1 cellular context compared by ENCODE assay signal in the genomic region with DNA sequence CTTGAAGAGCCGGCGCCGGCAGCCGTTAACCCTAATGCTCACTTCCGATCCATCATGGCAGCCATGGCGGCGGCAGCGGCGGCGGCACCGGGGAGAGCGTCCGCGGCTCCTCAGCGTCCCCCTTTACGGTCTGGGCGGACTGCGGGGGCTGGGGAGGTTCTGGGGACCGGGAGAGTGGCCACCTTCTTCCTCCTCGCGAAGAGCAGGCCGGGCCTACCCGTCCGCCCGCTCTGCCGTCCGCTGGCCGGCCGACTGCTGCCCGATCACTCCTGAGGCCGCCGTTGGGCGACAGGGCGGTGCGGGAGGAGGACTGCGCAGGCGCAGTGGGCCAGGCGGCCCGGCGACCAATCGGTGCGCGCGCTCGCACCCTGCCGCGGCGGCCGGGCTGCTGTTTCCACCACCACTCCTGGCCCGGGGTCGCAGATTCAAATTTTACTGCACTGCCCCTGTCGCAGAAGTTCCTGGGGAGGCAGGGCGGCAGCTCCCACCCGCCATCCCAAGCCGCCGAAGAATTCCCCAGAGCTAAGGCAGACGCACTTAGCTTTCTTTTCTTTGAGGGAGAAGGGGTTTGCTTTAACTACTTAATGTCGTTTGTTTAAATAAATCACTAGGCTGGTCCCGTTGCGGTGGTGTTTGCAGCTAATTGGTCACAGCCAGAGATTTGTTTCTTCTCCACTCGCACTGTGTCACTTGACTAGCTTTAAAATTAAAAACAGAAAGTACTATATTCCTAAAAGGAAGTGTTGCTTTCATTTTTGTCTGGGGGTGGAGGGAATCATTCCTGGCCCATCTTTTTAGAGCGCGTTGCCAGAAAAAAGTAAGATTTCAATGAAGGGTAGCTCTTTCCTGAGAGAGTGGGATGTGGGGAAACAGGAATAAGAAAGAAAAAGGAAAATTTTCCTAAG.
TF ChIP-seq lines count a peak whose summit lies in the region.

A gene (minus strand): TSS at position 290 of the 905 bp plus-strand sequence. CDS start 452 bp downstream, outside the sequence.

TF ChIP-seq in HepG2, 621 proteins besides CTCF, POLR2A, EP300 and RAD21 (continued from another document and continues in another):
- TF ChIP-seq, protein P1, sequence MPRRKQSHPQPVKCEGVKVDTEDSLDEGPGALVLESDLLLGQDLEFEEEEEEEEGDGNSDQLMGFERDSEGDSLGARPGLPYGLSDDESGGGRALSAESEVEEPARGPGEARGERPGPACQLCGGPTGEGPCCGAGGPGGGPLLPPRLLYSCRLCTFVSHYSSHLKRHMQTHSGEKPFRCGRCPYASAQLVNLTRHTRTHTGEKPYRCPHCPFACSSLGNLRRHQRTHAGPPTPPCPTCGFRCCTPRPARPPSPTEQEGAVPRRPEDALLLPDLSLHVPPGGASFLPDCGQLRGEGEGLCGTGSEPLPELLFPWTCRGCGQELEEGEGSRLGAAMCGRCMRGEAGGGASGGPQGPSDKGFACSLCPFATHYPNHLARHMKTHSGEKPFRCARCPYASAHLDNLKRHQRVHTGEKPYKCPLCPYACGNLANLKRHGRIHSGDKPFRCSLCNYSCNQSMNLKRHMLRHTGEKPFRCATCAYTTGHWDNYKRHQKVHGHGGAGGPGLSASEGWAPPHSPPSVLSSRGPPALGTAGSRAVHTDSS (CRISPR knock-in tag; conservative IDR thresholded peaks at IDR 0.05): no peak
- TF ChIP-seq ZNF878 (CRISPR knock-in tag; IDR thresholded peaks at IDR 0.05) (peak; percentile 87), ZNF383 (CRISPR knock-in tag; IDR thresholded peaks at IDR 0.05; ENCODE audit: borderline replicate concordance) (no peak), HDAC2 (CRISPR knock-in tag; IDR thresholded peaks at IDR 0.05) (peak; percentile 27; the same call in 1 of the 2 replicates), ZNF441 (CRISPR knock-in tag; IDR thresholded peaks at IDR 0.05; ENCODE audit: borderline replicate concordance) (no peak), POLR2AphosphoS5 (IDR thresholded peaks at IDR 0.05; ENCODE audit: low read depth, low read length) (peak; percentile 95), YEATS2 (CRISPR knock-in tag; IDR thresholded peaks at IDR 0.05; ENCODE audit: borderline replicate concordance) (no peak), ZNF746 (CRISPR knock-in tag; IDR thresholded peaks at IDR 0.05) (no peak; the same call in 1 of the 2 replicates), REXO4 (CRISPR knock-in tag; IDR thresholded peaks at IDR 0.05; ENCODE audit: borderline replicate concordance) (no peak), ZNF563 (CRISPR knock-in tag; IDR thresholded peaks at IDR 0.05) (0 out of 2 replicates have a peak, but pooled peaks have one; percentile 21), ZNF530 (CRISPR knock-in tag; IDR thresholded peaks at IDR 0.05; ENCODE audit: low read depth) (0 out of 2 replicates have a peak, but pooled peaks have one; percentile 60), ZNF205 (CRISPR knock-in tag; IDR thresholded peaks at IDR 0.05) (no peak; the same call in none of the 2 replicates), CREB1 (IDR thresholded peaks at IDR 0.05) (no peak), CREB1 (CRISPR knock-in tag; IDR thresholded peaks at IDR 0.05) (no peak), CHCHD3 (CRISPR knock-in tag; IDR thresholded peaks at IDR 0.05) (0 out of 2 replicates have a peak, but pooled peaks have one; percentile 40), PRPF4 (IDR thresholded peaks at IDR 0.05; ENCODE audit: low read depth, low read length, poor library complexity, severe bottlenecking) (no peak), SAFB2 (CRISPR knock-in tag; IDR thresholded peaks at IDR 0.05; ENCODE audit: borderline replicate concordance, low read depth) (peak; percentile 36; the same call in 1 of the 2 replicates), SSRP1 (CRISPR knock-in tag; IDR thresholded peaks at IDR 0.05) (no peak), ZNF598 (CRISPR knock-in tag; IDR thresholded peaks at IDR 0.05; ENCODE audit: borderline replicate concordance) (no peak; the same call in 1 of the 2 replicates), EHMT2 (IDR thresholded peaks at IDR 0.05; ENCODE audit: borderline replicate concordance, low read depth, low read length) (no peak), MED13 (CRISPR knock-in tag; IDR thresholded peaks at IDR 0.05) (no peak), FOXA3 (CRISPR knock-in tag; IDR thresholded peaks at IDR 0.05) (0 out of 2 replicates have a peak, but pooled peaks have one; percentile 11), MAFF (IDR thresholded peaks at IDR 0.05; ENCODE audit: low read depth, low read length) (no peak), ZBTB20 (CRISPR knock-in tag; IDR thresholded peaks at IDR 0.05; ENCODE audit: borderline replicate concordance, low read depth) (no peak; the same call in 1 of the 2 replicates)
- TF ChIP-seq, protein P2, sequence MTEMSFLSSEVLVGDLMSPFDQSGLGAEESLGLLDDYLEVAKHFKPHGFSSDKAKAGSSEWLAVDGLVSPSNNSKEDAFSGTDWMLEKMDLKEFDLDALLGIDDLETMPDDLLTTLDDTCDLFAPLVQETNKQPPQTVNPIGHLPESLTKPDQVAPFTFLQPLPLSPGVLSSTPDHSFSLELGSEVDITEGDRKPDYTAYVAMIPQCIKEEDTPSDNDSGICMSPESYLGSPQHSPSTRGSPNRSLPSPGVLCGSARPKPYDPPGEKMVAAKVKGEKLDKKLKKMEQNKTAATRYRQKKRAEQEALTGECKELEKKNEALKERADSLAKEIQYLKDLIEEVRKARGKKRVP (CRISPR knock-in tag; IDR thresholded peaks at IDR 0.05): no peak
- TF ChIP-seq, protein P3, sequence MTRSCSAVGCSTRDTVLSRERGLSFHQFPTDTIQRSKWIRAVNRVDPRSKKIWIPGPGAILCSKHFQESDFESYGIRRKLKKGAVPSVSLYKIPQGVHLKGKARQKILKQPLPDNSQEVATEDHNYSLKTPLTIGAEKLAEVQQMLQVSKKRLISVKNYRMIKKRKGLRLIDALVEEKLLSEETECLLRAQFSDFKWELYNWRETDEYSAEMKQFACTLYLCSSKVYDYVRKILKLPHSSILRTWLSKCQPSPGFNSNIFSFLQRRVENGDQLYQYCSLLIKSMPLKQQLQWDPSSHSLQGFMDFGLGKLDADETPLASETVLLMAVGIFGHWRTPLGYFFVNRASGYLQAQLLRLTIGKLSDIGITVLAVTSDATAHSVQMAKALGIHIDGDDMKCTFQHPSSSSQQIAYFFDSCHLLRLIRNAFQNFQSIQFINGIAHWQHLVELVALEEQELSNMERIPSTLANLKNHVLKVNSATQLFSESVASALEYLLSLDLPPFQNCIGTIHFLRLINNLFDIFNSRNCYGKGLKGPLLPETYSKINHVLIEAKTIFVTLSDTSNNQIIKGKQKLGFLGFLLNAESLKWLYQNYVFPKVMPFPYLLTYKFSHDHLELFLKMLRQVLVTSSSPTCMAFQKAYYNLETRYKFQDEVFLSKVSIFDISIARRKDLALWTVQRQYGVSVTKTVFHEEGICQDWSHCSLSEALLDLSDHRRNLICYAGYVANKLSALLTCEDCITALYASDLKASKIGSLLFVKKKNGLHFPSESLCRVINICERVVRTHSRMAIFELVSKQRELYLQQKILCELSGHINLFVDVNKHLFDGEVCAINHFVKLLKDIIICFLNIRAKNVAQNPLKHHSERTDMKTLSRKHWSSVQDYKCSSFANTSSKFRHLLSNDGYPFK (CRISPR knock-in tag; IDR thresholded peaks at IDR 0.05; ENCODE audit: borderline replicate concordance): peak; percentile 56; the same call in 1 of the 2 replicates
- TF ChIP-seq, protein P4, sequence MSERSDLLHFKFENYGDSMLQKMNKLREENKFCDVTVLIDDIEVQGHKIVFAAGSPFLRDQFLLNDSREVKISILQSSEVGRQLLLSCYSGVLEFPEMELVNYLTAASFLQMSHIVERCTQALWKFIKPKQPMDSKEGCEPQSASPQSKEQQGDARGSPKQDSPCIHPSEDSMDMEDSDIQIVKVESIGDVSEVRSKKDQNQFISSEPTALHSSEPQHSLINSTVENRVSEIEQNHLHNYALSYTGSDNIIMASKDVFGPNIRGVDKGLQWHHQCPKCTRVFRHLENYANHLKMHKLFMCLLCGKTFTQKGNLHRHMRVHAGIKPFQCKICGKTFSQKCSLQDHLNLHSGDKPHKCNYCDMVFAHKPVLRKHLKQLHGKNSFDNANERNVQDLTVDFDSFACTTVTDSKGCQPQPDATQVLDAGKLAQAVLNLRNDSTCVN (CRISPR knock-in tag; IDR thresholded peaks at IDR 0.05; ENCODE audit: borderline replicate concordance): 0 out of 2 replicates have a peak, but pooled peaks have one; percentile 64
- TF ChIP-seq, protein P5, sequence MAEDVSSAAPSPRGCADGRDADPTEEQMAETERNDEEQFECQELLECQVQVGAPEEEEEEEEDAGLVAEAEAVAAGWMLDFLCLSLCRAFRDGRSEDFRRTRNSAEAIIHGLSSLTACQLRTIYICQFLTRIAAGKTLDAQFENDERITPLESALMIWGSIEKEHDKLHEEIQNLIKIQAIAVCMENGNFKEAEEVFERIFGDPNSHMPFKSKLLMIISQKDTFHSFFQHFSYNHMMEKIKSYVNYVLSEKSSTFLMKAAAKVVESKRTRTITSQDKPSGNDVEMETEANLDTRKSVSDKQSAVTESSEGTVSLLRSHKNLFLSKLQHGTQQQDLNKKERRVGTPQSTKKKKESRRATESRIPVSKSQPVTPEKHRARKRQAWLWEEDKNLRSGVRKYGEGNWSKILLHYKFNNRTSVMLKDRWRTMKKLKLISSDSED (CRISPR knock-in tag; IDR thresholded peaks at IDR 0.05): no peak
- TF ChIP-seq, protein P6, sequence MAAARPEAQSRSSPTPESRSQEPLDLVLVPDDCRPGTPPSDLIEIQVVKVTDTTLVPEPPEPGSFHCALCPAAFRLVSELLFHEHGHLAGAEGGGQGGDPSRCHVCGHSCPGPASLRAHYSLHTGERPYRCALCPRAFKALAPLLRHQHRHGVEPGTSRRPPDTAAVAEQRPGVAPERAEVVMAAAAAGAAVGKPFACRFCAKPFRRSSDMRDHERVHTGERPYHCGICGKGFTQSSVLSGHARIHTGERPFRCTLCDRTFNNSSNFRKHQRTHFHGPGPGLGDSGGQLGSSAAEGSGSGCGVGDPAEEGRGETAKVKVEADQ (CRISPR knock-in tag; IDR thresholded peaks at IDR 0.05; ENCODE audit: borderline replicate concordance): peak; percentile 44; the same call in 1 of the 2 replicates
- TF ChIP-seq, protein P7, sequence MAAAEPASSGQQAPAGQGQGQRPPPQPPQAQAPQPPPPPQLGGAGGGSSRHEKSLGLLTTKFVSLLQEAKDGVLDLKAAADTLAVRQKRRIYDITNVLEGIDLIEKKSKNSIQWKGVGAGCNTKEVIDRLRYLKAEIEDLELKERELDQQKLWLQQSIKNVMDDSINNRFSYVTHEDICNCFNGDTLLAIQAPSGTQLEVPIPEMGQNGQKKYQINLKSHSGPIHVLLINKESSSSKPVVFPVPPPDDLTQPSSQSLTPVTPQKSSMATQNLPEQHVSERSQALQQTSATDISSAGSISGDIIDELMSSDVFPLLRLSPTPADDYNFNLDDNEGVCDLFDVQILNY (CRISPR knock-in tag; conservative IDR thresholded peaks at IDR 0.05): no peak; the same call in 1 of the 2 replicates
- TF ChIP-seq, protein P8, sequence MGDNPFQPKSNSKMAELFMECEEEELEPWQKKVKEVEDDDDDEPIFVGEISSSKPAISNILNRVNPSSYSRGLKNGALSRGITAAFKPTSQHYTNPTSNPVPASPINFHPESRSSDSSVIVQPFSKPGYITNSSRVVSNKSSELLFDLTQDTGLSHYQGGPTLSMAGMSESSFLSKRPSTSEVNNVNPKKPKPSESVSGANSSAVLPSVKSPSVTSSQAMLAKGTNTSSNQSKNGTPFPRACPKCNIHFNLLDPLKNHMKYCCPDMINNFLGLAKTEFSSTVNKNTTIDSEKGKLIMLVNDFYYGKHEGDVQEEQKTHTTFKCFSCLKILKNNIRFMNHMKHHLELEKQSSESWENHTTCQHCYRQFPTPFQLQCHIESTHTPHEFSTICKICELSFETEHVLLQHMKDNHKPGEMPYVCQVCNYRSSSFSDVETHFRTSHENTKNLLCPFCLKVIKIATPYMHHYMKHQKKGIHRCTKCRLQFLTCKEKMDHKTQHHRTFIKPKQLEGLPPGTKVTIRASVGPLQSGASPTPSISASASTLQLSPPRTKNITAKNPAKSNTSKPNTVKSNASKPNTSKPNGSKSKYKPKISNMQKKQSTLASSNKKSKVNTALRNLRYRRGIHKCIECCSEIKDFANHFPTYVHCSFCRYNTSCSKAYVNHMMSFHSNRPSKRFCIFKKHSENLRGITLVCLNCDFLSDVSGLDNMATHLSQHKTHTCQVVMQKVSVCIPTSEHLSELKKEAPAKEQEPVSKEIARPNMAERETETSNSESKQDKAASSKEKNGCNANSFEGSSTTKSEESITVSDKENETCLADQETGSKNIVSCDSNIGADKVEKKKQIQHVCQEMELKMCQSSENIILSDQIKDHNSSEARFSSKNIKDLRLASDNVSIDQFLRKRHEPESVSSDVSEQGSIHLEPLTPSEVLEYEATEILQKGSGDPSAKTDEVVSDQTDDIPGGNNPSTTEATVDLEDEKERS (CRISPR knock-in tag; IDR thresholded peaks at IDR 0.05): peak; percentile 33; the same call in 1 of the 2 replicates
- TF ChIP-seq, protein P9, sequence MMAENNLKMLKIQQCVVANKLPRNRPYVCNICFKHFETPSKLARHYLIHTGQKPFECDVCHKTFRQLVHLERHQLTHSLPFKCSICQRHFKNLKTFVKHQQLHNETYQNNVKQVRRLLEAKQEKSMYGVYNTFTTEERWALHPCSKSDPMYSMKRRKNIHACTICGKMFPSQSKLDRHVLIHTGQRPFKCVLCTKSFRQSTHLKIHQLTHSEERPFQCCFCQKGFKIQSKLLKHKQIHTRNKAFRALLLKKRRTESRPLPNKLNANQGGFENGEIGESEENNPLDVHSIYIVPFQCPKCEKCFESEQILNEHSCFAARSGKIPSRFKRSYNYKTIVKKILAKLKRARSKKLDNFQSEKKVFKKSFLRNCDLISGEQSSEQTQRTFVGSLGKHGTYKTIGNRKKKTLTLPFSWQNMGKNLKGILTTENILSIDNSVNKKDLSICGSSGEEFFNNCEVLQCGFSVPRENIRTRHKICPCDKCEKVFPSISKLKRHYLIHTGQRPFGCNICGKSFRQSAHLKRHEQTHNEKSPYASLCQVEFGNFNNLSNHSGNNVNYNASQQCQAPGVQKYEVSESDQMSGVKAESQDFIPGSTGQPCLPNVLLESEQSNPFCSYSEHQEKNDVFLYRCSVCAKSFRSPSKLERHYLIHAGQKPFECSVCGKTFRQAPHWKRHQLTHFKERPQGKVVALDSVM (CRISPR knock-in tag; IDR thresholded peaks at IDR 0.05): no peak; the same call in 1 of the 2 replicates
- TF ChIP-seq, protein P10, sequence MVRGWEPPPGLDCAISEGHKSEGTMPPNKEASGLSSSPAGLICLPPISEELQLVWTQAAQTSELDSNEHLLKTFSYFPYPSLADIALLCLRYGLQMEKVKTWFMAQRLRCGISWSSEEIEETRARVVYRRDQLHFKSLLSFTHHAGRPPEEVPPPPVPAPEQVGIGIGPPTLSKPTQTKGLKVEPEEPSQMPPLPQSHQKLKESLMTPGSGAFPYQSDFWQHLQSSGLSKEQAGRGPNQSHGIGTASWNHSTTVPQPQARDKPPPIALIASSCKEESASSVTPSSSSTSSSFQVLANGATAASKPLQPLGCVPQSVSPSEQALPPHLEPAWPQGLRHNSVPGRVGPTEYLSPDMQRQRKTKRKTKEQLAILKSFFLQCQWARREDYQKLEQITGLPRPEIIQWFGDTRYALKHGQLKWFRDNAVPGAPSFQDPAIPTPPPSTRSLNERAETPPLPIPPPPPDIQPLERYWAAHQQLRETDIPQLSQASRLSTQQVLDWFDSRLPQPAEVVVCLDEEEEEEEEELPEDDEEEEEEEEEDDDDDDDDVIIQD (CRISPR knock-in tag; IDR thresholded peaks at IDR 0.05; ENCODE audit: low read depth): no peak
- TF ChIP-seq, protein P11, sequence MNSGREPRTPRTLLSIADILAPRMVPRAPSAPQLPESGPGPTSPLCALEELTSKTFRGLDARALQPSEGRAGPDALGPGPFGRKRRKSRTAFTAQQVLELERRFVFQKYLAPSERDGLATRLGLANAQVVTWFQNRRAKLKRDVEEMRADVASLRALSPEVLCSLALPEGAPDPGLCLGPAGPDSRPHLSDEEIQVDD (CRISPR knock-in tag; IDR thresholded peaks at IDR 0.05; ENCODE audit: borderline replicate concordance): peak; percentile 75; the same call in 1 of the 2 replicates
